20 cellular contexts compared by ENCODE assay signal in the genomic region with DNA sequence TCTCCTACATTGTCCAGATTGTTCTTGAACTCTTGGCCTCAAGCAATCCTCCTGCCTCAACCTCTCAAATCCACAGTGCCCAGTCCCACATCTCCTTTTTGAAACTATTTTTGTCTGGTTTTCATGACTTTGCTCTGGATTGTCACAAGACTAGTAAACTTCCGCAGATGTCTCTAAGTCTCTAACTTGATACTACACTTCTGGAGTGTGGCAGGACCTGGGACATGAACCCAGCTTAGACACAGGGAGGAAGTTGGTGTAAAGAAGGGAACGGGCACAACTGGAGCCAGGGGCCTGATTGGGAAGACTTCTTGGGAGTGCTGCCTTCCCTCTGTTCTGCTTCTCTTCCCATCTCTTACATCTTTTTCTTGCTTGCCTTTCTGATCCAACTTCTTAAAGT.
"Had no signal": no experiment of that assay in that cellular context is flagged by ENCODE, and none has a peak within 500 bp of the region (broad histone marks: within the 10 kb centered on the region; RNA-seq: fewer than 3 reads in every experiment).

No MANE protein-coding gene starts in this region.

- H3K4me3 ChIP-seq: esophagus squamous epithelium, lower lobe of right lung, neural progenitor cell, thoracic aorta had no signal

- H3K27ac Mint-ChIP-seq: activated T-cell treated with anti-CD3 and anti-CD28 coated beads, Interleukin-2, amount 50 U/mL, for 72 hours; mesothelial cell of epicardium; neural progenitor cell; WTC11 had no signal

- H3K27ac ChIP-seq: brain microvascular endothelial cell, esophagus squamous epithelium, lower lobe of right lung, neural progenitor cell, thoracic aorta had no signal

- H3K27me3 ChIP-seq: brain microvascular endothelial cell had no signal

- H3K36me3 Mint-ChIP-seq: neural progenitor cell, WTC11 had no signal

- H3K4me1 Mint-ChIP-seq: neural progenitor cell, WTC11 had no signal

- H3K4me3 Mint-ChIP-seq: activated CD8-positive, alpha-beta T cell treated with anti-CD3 and anti-CD28 coated beads, Interleukin-2, amount 10 ng/mL, durations not matched to agents 7 days and 5 days; activated T-cell treated with anti-CD3 and anti-CD28 coated beads, Interleukin-2, amount 50 U/mL, for 72 hours; mesothelial cell of epicardium; neural progenitor cell; T-helper 1 cell treated with Interleukin-12 subunit alpha and Interleukin-12 subunit beta and Interleukin-4 antibody, amounts not matched to agents 30 μg/mL and 1 μg/mL, for 36 hours; WTC11 had no signal

- ATAC-seq: activated CD8-positive, alpha-beta T cell treated with anti-CD3 and anti-CD28 coated beads, Interleukin-2, amount 10 ng/mL, durations not matched to agents 7 days and 5 days; activated naive CD4-positive, alpha-beta T cell treated with anti-CD3 and anti-CD28 coated beads, Interleukin-2, amount 50 U/mL, for 72 hours; activated T-cell treated with anti-CD3 and anti-CD28 coated beads, Interleukin-2, amount 50 U/mL, for 72 hours; WTC11 had no signal

- H3K9me3 ChIP-seq: lower lobe of right lung, thoracic aorta had no signal

- H3K36me3 ChIP-seq: brain microvascular endothelial cell, esophagus squamous epithelium, lower lobe of right lung, neural progenitor cell, thoracic aorta had no signal

- DNase-seq: activated CD4-positive, alpha-beta T cell treated with anti-CD3 and anti-CD28 coated beads for 48 hours; activated CD8-positive, alpha-beta memory T cell treated with anti-CD3 and anti-CD28 coated beads, Interleukin-2, amount 50 U/mL, for 4 hours; activated CD8-positive, alpha-beta T cell treated with anti-CD3 and anti-CD28 coated beads, Interleukin-2, amount 10 ng/mL, durations not matched to agents 7 days and 5 days; activated gamma-delta T cell; activated T-cell treated with anti-CD3 and anti-CD28 coated beads, Interleukin-2, amount 50 U/mL, for 72 hours; anterior cingulate cortex; brain microvascular endothelial cell; cortex of kidney; effector CD8-positive, alpha-beta T cell; esophagus squamous epithelium; hypothalamus; lower lobe of right lung; stimulated activated CD4-positive, alpha-beta T cell treated with anti-CD3 and anti-CD28 coated beads, Interleukin-12 subunit alpha, Interleukin-12 subunit beta, amount 100 ng/mL, for 4 hours; stimulated activated CD4-positive, alpha-beta T cell treated with anti-CD3 and anti-CD28 coated beads, Interleukin-2, amount 100 ng/mL, for 24 hours had no signal

- H3K4me1 ChIP-seq: neural progenitor cell had no signal

- H3K9ac ChIP-seq: neural progenitor cell had no signal

- H3K4me2 ChIP-seq: neural progenitor cell had no signal

- H2AFZ ChIP-seq: neural progenitor cell had no signal
